ENCODE assay signal across 8 cellular contexts in genomic region chr17:17849147-17849820, GRCh38. TPM values are rescaled to one million over a fixed set of nuclear protein-coding genes. Genes with fewer than 3 reads are reported as not detected.
A peak's percentile ranks its signal among the peaks of the same experiment; 100 is the strongest.
DNase-seq lines count a peak whose midpoint lies in the region; ATAC-seq and FAIRE-seq lines count a peak whose summit lies in the region.

No MANE protein-coding gene starts in this region.

- DNase-seq in NOMO-1 treated with DMSO at 0.1 percent for 48 hours (lab: John Stamatoyannopoulos, UW; ENCODE audit: unreplicated experiment), result peak; percentile 9
- no peak for DNase-seq in NOMO-1 treated with dmso at 0.1 percent for 144 hours (lab: John Stamatoyannopoulos, UW; ENCODE audit: unreplicated experiment)
- DNase-seq in RCC 7860 (ENCODE audit: low spot score), result peak; percentile 62
- DNase-seq in activated gamma-delta T cell (lab: John Stamatoyannopoulos, UW), result peak; percentile 42
- DNase-seq in left ventricle myocardium superior, result peak; percentile 70
- peak; percentile 93 for DNase-seq in stimulated activated CD4-positive, alpha-beta T cell treated with anti-CD3 and anti-CD28 coated beads, Interleukin-1b, Interleukin-23, amount 100 ng/mL, for 48 hours
- no peak for DNase-seq in ACHN

- intact Hi-C loops in left ventricle myocardium superior (cut with micrococcal nuclease), result no loop called here

- ATAC-seq in left ventricle myocardium superior, result peak; percentile 56
- no peak for ATAC-seq in GM19395 (IDR thresholded peaks at IDR 0.05; ENCODE audit: unreplicated experiment)

- in situ Hi-C loops in ACHN (cut with HindIII; ENCODE audit: low pct_ligation_motif_present, low pct_unique_long_range_greater_than_20kb, low sequenced_read_pairs), result no loop called here

- peak; percentile 41 for FAIRE-seq in RCC 7860 (lab: Jason Lieb, UNC)

RNA-seq across cellular contexts. Expression of gene SREBF1, which starts 12.5 kb away (rescaled TPM):
- 15.2 TPM for total RNA-seq in left ventricle myocardium superior

Comparison
In these comparisons a context has a peak if more than half of its experiments do, and no peak if none do; other contexts are left out.
1. DNase-seq: peak in NOMO-1 treated with DMSO at 0.1 percent for 48 hours (single experiment), RCC 7860 (single experiment), activated gamma-delta T cell (single experiment), left ventricle myocardium superior (single experiment) and stimulated activated CD4-positive, alpha-beta T cell treated with anti-CD3 and anti-CD28 coated beads, Interleukin-1b, Interleukin-23, amount 100 ng/mL, for 48 hours (single experiment); none in NOMO-1 treated with dmso at 0.1 percent for 144 hours (single experiment) and ACHN (single experiment).